Comparison of ENCODE assay signal across 8 cellular contexts in genomic region chr3:4838621-4839022, GRCh38.
DNase-seq lines count a peak whose midpoint lies in the region; ATAC-seq, FAIRE-seq and TF ChIP-seq lines count a peak whose summit lies in the region.

No MANE protein-coding gene starts in this region.

- DNase-seq in GM12891 (ENCODE audit: insufficient read length, low spot score), result no peak
- DNase-seq in superior temporal gyrus (ENCODE audit: extremely low spot score), result no peak
- no peak for DNase-seq in middle frontal gyrus (ENCODE audit: extremely low spot score, low spot score)
- no peak for DNase-seq in RCC 7860 (ENCODE audit: low spot score)
- no peak for DNase-seq in NCI-H128 (lab: John Stamatoyannopoulos, UW; ENCODE audit: unreplicated experiment)

- FAIRE-seq in GM12891 (lab: Jason Lieb, UNC) (peak; percentile 90), RCC 7860 (lab: Jason Lieb, UNC) (no peak)

- ATAC-seq in GM19351 (IDR thresholded peaks at IDR 0.05; ENCODE audit: unreplicated experiment) (peak; percentile 50), HG02798 (IDR thresholded peaks at IDR 0.05; ENCODE audit: poor library complexity, unreplicated experiment) (peak; percentile 63), HG03520 (IDR thresholded peaks at IDR 0.05; ENCODE audit: unreplicated experiment) (peak; percentile 50)

- no peak for TF ChIP-seq POLR2A in GM12891 (IDR thresholded peaks at IDR 0.05; ENCODE audit: low read depth, low read length)

TF ChIP-seq in GM12891, 5 proteins besides CTCF, POLR2A, EP300 and RAD21:
- peak; percentile 65; the same call in 1 of the 2 replicates for TF ChIP-seq TAF1 (IDR thresholded peaks at IDR 0.05; ENCODE audit: low read depth, low read length)
- TF ChIP-seq SPI1 (IDR thresholded peaks at IDR 0.05; ENCODE audit: low read depth, low read length), result no peak
- TF ChIP-seq POLR2AphosphoS5 (IDR thresholded peaks at IDR 0.05; ENCODE audit: low read depth, low read length), result no peak
- TF ChIP-seq POU2F2 (IDR thresholded peaks at IDR 0.05; ENCODE audit: low read depth, low read length), result no peak
- peak; percentile 4 for TF ChIP-seq PAX5 (IDR thresholded peaks at IDR 0.05; ENCODE audit: insufficient read depth, low read length, severe bottlenecking)
